In the genomic region with DNA sequence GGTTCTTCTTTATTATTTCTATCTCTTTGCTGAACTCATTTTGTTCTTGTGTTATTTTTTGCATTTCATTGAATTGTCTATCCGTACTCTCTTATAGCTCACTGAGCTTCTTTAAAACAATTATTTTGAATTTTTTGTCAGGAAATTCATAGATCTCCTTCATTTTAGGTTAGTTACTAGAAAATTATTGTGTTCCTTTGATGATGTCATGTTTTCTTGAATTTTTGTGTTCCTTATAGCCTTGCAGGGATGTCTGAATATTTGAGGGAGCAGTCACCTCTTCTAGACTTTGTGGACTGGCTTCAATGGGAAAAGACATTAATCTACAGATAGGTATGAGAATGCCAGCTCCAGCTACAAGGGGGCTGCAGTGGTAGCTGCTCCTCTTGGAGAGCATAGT, we compare ENCODE assay signal across 20 cellular contexts. TPM values are rescaled to one million over a fixed set of nuclear protein-coding genes. Genes with fewer than 3 reads are reported as not detected.
A peak's percentile ranks its signal among the peaks of the same experiment; 100 is the strongest.
DNase-seq lines count a peak whose midpoint lies in the region; ATAC-seq, FAIRE-seq and TF ChIP-seq lines count a peak whose summit lies in the region.
"Had no signal": no experiment of that assay in that cellular context is flagged by ENCODE, and none has a peak within 500 bp of the region (broad histone marks: within the 10 kb centered on the region; RNA-seq: fewer than 3 reads in every experiment).

No MANE protein-coding gene starts in this region.

- ATAC-seq in A549 (no peak), HCT116 (no peak)
- ATAC-seq: GM12878, GM23338 had no signal

- RAD21 ChIA-PET in HCT116 (lab: Charles Lee; ENCODE audit: low non-redundant PET in 1 of 2, low total read pairs in 2 of 2, uncharacterized antibody in 2 of 2, unreplicated experiment in 2 of 2): no interaction called here

- H3K79me2 ChIP-seq in HCT116 (ENCODE audit: insufficient read depth, low read length): no peaks in the 10 kb centered on the region
- no peaks in the 10 kb centered on the region for H3K79me2 ChIP-seq in GM23248 (ENCODE audit: insufficient read depth)

- H3K4me2 ChIP-seq in A549: no peak overlapping the region
- H3K4me2 ChIP-seq in HCT116 (ENCODE audit: low read length): peak overlapping the region; percentile 17; the same call in 1 of the 2 replicates
- H3K4me2 ChIP-seq in GM23248 (ENCODE audit: unreplicated experiment): no peak overlapping the region
- H3K4me2 ChIP-seq: BLaER1, GM23338 had no signal

- H3K9me3 ChIP-seq in A549 (no peaks in the 10 kb centered on the region), HCT116 (ENCODE audit: control insufficient read depth in 1 of 2, insufficient read depth in 1 of 2, low read depth in 1 of 2, low read length in 2 of 2) (no peaks in the 10 kb centered on the region), GM23248 (ENCODE audit: low read depth) (no peaks in the 10 kb centered on the region)

- H3K9me2 ChIP-seq in HCT116 (ENCODE audit: insufficient read depth): no peaks in the 10 kb centered on the region
- no peaks in the 10 kb centered on the region for H3K9me2 ChIP-seq in GM23248 (ENCODE audit: insufficient read depth)

- no TSS peak for BruUV-seq in HCT116 (replicated peaks; lab: Mats Ljungman, UMichigan)

- DNase-seq in A549 (ENCODE audit: low read depth in 1 of 2, low spot score in 1 of 2): no peak
- DNase-seq in HCT116 (ENCODE audit: low read depth, low spot score): no peak
- peak; percentile 35 for DNase-seq in RPMI7951 (ENCODE audit: low read depth)
- no peak for DNase-seq in retina
- no peak for DNase-seq in stimulated activated CD8-positive, alpha-beta memory T cell treated with anti-CD3 and anti-CD28 coated beads, Interleukin-4, amount 100 ng/mL, for 48 hours
- DNase-seq in GM23248: no peak
- DNase-seq: CD4-positive, alpha-beta T cell; CD8-positive, alpha-beta memory T cell; DMS 273 treated with DMSO at 0.1 percent for 48 hours; DMS79; EL; GDM1; H9 had no signal

- POLR2A ChIA-PET in A549 (lab: Yijun Ruan, JAX): no interaction called here
- POLR2A ChIA-PET in HCT116 (lab: Charles Lee): no interaction called here

- in situ Hi-C loops in GM23248 (cut with MboI): no loop called here

- no peak for TF ChIP-seq POLR2A in A549 (IDR thresholded peaks at IDR 0.05; ENCODE audit: low read length)
- TF ChIP-seq POLR2A in HCT116 (IDR thresholded peaks at IDR 0.05; ENCODE audit: borderline replicate concordance, extremely low read depth, insufficient read depth, insufficient read length): no peak

- TF ChIP-seq RAD21 in A549 (conservative IDR thresholded peaks at IDR 0.05 in 1 of 2, IDR thresholded peaks at IDR 0.05 in 1 of 2): no peak
- no peak for TF ChIP-seq RAD21 in HCT116 (IDR thresholded peaks at IDR 0.05; ENCODE audit: low read depth)

- intact Hi-C loops in HCT116 (cut with micrococcal nuclease): no loop called here

- H3K4me3 ChIP-seq in A549 (no peak overlapping the region), HCT116 (replicated peaks in 1 of 2; ENCODE audit: low read depth in 1 of 2, low read length in 2 of 2) (no peak overlapping the region), GM23248 (no peak overlapping the region)
- H3K4me3 ChIP-seq: BLaER1, GM12878, GM23338 had no signal

- H3K27ac ChIP-seq in A549 (no peak overlapping the region), HCT116 (ENCODE audit: low read depth, low read length) (no peak overlapping the region), GM23248 (no peak overlapping the region)
- H3K27ac ChIP-seq: BLaER1 had no signal

- no peak for TF ChIP-seq EP300 in A549 (IDR thresholded peaks at IDR 0.05)

- FAIRE-seq in A549 (lab: Jason Lieb, UNC): peak; percentile 13
- FAIRE-seq: D721Med, GM12878, GM19239 had no signal

- H3K4me1 ChIP-seq in A549: no peaks in the 10 kb centered on the region
- peaks cover 0 to 9% of the 10 kb centered on the region in 2 experiments; a peak in 2 of 4 replicates for H3K4me1 ChIP-seq in HCT116 (ENCODE audit: control insufficient read depth in 1 of 2, insufficient read depth in 2 of 2, low read length in 2 of 2)
- H3K4me1 ChIP-seq in GM23248 (ENCODE audit: insufficient read depth): peaks cover 5% of the 10 kb centered on the region; the same call in 1 of the 2 replicates
- H3K4me1 ChIP-seq: BLaER1 had no signal

- CTCF ChIA-PET in A549 (lab: Yijun Ruan, JAX) (interaction anchor here (1.0 to 1.2 kb wide), 2 partner anchors 39 to 241 kb away, joined by 3 to 4 read pairs; no protein-coding TSS in a partner anchor), HCT116 (lab: Charles Lee) (no interaction called here)

- H3K27me3 ChIP-seq in HCT116 (ENCODE audit: insufficient read depth, low read length) (no peaks in the 10 kb centered on the region), GM23248 (replicated peaks; ENCODE audit: insufficient read depth) (no peaks in the 10 kb centered on the region)
- H3K27me3 ChIP-seq: BLaER1 had no signal

- 81% methylated on average over 1 of the region's 1 CpG for WGBS in A549 (ENCODE audit: missing lambda C conversion rate)
- 94 to 96% methylated on average over 1 of the region's 1 CpG for whole genome bisulfite sequencing in GM23248 (ENCODE audit: low coverage in 1 of 2, low lambda C conversion rate in 2 of 2, missing lambda C conversion rate in 2 of 2), 2 experiments

- no peak overlapping the region for H3K9ac ChIP-seq in HCT116 (ENCODE audit: low read length)
- H3K9ac ChIP-seq in GM23248: no peak overlapping the region
- H3K9ac ChIP-seq: BLaER1 had no signal

- TF ChIP-seq CTCF in A549 (IDR thresholded peaks at IDR 0.05): no peak
- TF ChIP-seq CTCF in HCT116 (IDR thresholded peaks at IDR 0.05 in 2 of 3, conservative IDR thresholded peaks at IDR 0.05 in 1 of 3; ENCODE audit: borderline replicate concordance in 1 of 3, insufficient read depth in 1 of 3, low read depth in 2 of 3, low read length in 2 of 3): no peak

- H3K36me3 ChIP-seq in HCT116 (ENCODE audit: control insufficient read depth in 1 of 2, insufficient read depth in 2 of 2, low read length in 2 of 2) (no peaks in the 10 kb centered on the region), GM23248 (ENCODE audit: low read depth) (no peaks in the 10 kb centered on the region)
- H3K36me3 ChIP-seq: BLaER1 had no signal

- no peaks in the 10 kb centered on the region for H4K20me1 ChIP-seq in HCT116 (ENCODE audit: insufficient read depth)
- H4K20me1 ChIP-seq in GM23248 (ENCODE audit: insufficient read depth): no peaks in the 10 kb centered on the region
- H4K20me1 ChIP-seq: BLaER1 had no signal

- no peak overlapping the region for H2AFZ ChIP-seq in HCT116 (ENCODE audit: low read depth, low read length, poor library complexity, severe bottlenecking)
- H2AFZ ChIP-seq in GM23248: no peak overlapping the region
- H2AFZ ChIP-seq: GM23338 had no signal

- no peaks in the 10 kb centered on the region for H3F3A ChIP-seq in GM23248 (ENCODE audit: insufficient read depth)

TF ChIP-seq in A549, 52 proteins besides CTCF, POLR2A, EP300 and RAD21 (continues in another document):
- no peak for TF ChIP-seq CBX8 (IDR thresholded peaks at IDR 0.05)
- TF ChIP-seq HOXB5 (CRISPR knock-in tag; IDR thresholded peaks at IDR 0.05): no peak
- TF ChIP-seq HDAC2 (IDR thresholded peaks at IDR 0.05): no peak
- TF ChIP-seq, protein P1, sequence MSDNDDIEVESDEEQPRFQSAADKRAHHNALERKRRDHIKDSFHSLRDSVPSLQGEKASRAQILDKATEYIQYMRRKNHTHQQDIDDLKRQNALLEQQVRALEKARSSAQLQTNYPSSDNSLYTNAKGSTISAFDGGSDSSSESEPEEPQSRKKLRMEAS (IDR thresholded peaks at IDR 0.05): no peak
- no peak for TF ChIP-seq RNF2 (IDR thresholded peaks at IDR 0.05; ENCODE audit: borderline replicate concordance, low read depth)
- TF ChIP-seq ESRRA (IDR thresholded peaks at IDR 0.05; ENCODE audit: borderline replicate concordance, low read length): no peak
- no peak for TF ChIP-seq FOSB (CRISPR knock-in tag; IDR thresholded peaks at IDR 0.05)

TF ChIP-seq in HCT116, 20 proteins besides CTCF, POLR2A, EP300 and RAD21:
- TF ChIP-seq ELF1 (IDR thresholded peaks at IDR 0.05; ENCODE audit: borderline replicate concordance, low read depth): no peak
- TF ChIP-seq, protein P2, sequence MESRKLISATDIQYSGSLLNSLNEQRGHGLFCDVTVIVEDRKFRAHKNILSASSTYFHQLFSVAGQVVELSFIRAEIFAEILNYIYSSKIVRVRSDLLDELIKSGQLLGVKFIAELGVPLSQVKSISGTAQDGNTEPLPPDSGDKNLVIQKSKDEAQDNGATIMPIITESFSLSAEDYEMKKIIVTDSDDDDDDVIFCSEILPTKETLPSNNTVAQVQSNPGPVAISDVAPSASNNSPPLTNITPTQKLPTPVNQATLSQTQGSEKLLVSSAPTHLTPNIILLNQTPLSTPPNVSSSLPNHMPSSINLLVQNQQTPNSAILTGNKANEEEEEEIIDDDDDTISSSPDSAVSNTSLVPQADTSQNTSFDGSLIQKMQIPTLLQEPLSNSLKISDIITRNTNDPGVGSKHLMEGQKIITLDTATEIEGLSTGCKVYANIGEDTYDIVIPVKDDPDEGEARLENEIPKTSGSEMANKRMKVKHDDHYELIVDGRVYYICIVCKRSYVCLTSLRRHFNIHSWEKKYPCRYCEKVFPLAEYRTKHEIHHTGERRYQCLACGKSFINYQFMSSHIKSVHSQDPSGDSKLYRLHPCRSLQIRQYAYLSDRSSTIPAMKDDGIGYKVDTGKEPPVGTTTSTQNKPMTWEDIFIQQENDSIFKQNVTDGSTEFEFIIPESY (IDR thresholded peaks at IDR 0.05; ENCODE audit: extremely low read depth, insufficient replicate concordance, low read length): no peak
- TF ChIP-seq ZNF274 (IDR thresholded peaks at IDR 0.05; ENCODE audit: low read depth, low read length): no peak

RNA-seq across cellular contexts. Expression of a gene that starts 20.7 kb away (rescaled TPM):
- polyA plus RNA-seq in A549 (2011; rRNA removed): 8.1 and 8.2 TPM in 2 replicates
- 2.8 and 3.0 TPM in 2 replicates for polyA plus RNA-seq in A549 (2012; cell fraction: cytosol; rRNA removed)
- 2.3 and 3.3 TPM in 2 replicates for polyA plus RNA-seq in A549 (2012; cell fraction: nucleus; rRNA removed)
- 2.9 to 3.5 TPM (median 3.0 TPM) in 3 replicates for polyA plus RNA-seq in A549 (2017; fragmentation: RNase III; extraction: RNeasy Plus Mini Kit Qiagen cat#74134 plus additional on column Dnase treatment)
- 4.8 and 5.7 TPM in 2 replicates for polyA minus RNA-seq in A549 (2011; rRNA and poly(A)+ RNA removed)
- 11.6 TPM for total RNA-seq in HCT116 (2021; ENCODE audit: unreplicated experiment)
- 6.7 and 8.8 TPM in 2 replicates for polyA plus RNA-seq in HCT116 (2012)
- 10.7 and 12.3 TPM in 2 replicates for total RNA-seq in RPMI7951 (2014; rRNA removed; shearing (Covaris generic))
- total RNA-seq in GM23248 (2014; rRNA removed; shearing (Covaris generic)): 6.3 and 8.9 TPM in 2 replicates
- polyA plus RNA-seq in GM23248 (2016; fragmentation: Nextera tagmentation; extraction: Ambion mirVana): 10.6 and 11.8 TPM in 2 replicates
- total RNA-seq: B cell had no signal
- polyA plus RNA-seq: CD14-positive monocyte had no signal
